Comparison of ENCODE assay signal across 9 cellular contexts in genomic region chr10:92692697-92693533, GRCh38. TPM values are rescaled to one million over a fixed set of nuclear protein-coding genes. Genes with fewer than 3 reads are reported as not detected.
A peak's percentile ranks its signal among the peaks of the same experiment; 100 is the strongest.
DNase-seq lines count a peak whose midpoint lies in the region; ATAC-seq and TF ChIP-seq lines count a peak whose summit lies in the region.
"Had no signal": no experiment of that assay in that cellular context is flagged by ENCODE, and none has a peak within 500 bp of the region (broad histone marks: within the 10 kb centered on the region; RNA-seq: fewer than 3 reads in every experiment).

No MANE protein-coding gene starts in this region.

- no peak for TF ChIP-seq POLR2A in uterus (IDR thresholded peaks at IDR 0.05)

- no peaks in the 10 kb centered on the region for H3K9me3 Mint-ChIP-seq in activated T-cell treated with anti-CD3 and anti-CD28 coated beads, Interleukin-2, amount 50 U/mL, for 72 hours
- no peaks in the 10 kb centered on the region for H3K9me3 Mint-ChIP-seq in WTC11

- peaks cover 0 to 21% of the 10 kb centered on the region in 2 donors for H3K36me3 ChIP-seq in left lung
- peaks cover 0 to 7% (median 0%) of the 10 kb centered on the region in 5 donors for H3K36me3 ChIP-seq in subcutaneous abdominal adipose tissue (ENCODE audit: control insufficient read depth in 5 of 5, insufficient read depth in 5 of 5, low read length in 5 of 5)
- H3K36me3 ChIP-seq in uterus = no peaks in the 10 kb centered on the region

- H3K4me3 Mint-ChIP-seq in activated T-cell treated with anti-CD3 and anti-CD28 coated beads, Interleukin-2, amount 50 U/mL, for 72 hours = peak overlapping the region; percentile 74 to 89
- H3K4me3 Mint-ChIP-seq in WTC11 = peak overlapping the region; percentile 75

- DNase-seq in activated T-cell treated with anti-CD3 and anti-CD28 coated beads, Interleukin-2, amount 50 U/mL, for 72 hours = no peak
- no peak for DNase-seq in activated T-cell treated with anti-CD3 and anti-CD28 coated beads, Interleukin-2, amount 50 U/mL, for 48 hours
- DNase-seq in WTC11 (ENCODE audit: low spot score) = no peak
- DNase-seq in left lung = no peak
- DNase-seq in NCI-H187 (lab: John Stamatoyannopoulos, UW) = no peak
- DNase-seq in uterus = no peak

- H3K4me3 ChIP-seq in left lung (peak overlapping the region; percentile 50 to 87), subcutaneous abdominal adipose tissue (ENCODE audit: low read depth in 1 of 5, low read length in 5 of 5) (peak overlapping the region in 3 of 5 donors; percentile 61 to 74 (median 73)), uterus (no peak overlapping the region)

- H3K4me1 ChIP-seq in left lung (peaks cover 0 to 44% of the 10 kb centered on the region in 2 donors), subcutaneous abdominal adipose tissue (ENCODE audit: control insufficient read depth in 5 of 5, insufficient read depth in 5 of 5, low read length in 5 of 5) (peaks cover 2 to 41% (median 34%) of the 10 kb centered on the region in 5 donors), uterus (peaks cover 0 to 5% of the 10 kb centered on the region in 2 donors)

- H3K27ac Mint-ChIP-seq in activated T-cell treated with anti-CD3 and anti-CD28 coated beads, Interleukin-2, amount 50 U/mL, for 72 hours = no peak overlapping the region
- H3K27ac Mint-ChIP-seq in WTC11 = peak overlapping the region; percentile 81

- peaks cover 24% of the 10 kb centered on the region for H3K4me1 Mint-ChIP-seq in activated T-cell treated with anti-CD3 and anti-CD28 coated beads, Interleukin-2, amount 50 U/mL, for 72 hours (ENCODE audit: low read depth)
- H3K4me1 Mint-ChIP-seq in WTC11 = peaks cover 54% of the 10 kb centered on the region

- no peaks in the 10 kb centered on the region for H3K9me3 ChIP-seq in left lung
- no peaks in the 10 kb centered on the region for H3K9me3 ChIP-seq in subcutaneous abdominal adipose tissue (ENCODE audit: control insufficient read depth in 5 of 5, low read length in 5 of 5)
- no peaks in the 10 kb centered on the region for H3K9me3 ChIP-seq in uterus

- peaks cover 12 to 51% of the 10 kb centered on the region in 2 donors for H3K27me3 ChIP-seq in left lung
- H3K27me3 ChIP-seq in subcutaneous abdominal adipose tissue (ENCODE audit: control insufficient read depth in 5 of 5, insufficient read depth in 4 of 5, low read length in 5 of 5) = peaks cover 0 to 41% (median 18%) of the 10 kb centered on the region in 5 donors
- peaks cover 0 to 27% of the 10 kb centered on the region in 2 donors for H3K27me3 ChIP-seq in uterus

- POLR2A ChIA-PET in WTC11 (lab: Charles Lee) = no interaction called here

- CTCF ChIA-PET in WTC11 (lab: Charles Lee) = interaction anchor here (1.4 kb wide), 1 partner anchor 150 kb away, joined by 5 read pairs; no protein-coding TSS in a partner anchor

- H3K27me3 Mint-ChIP-seq in activated T-cell treated with anti-CD3 and anti-CD28 coated beads, Interleukin-2, amount 50 U/mL, for 72 hours (ENCODE audit: low read depth) = peaks cover 73% of the 10 kb centered on the region
- peaks cover 92% of the 10 kb centered on the region for H3K27me3 Mint-ChIP-seq in WTC11 (ENCODE audit: low read depth)

- no peak for ATAC-seq in activated T-cell treated with anti-CD3 and anti-CD28 coated beads, Interleukin-2, amount 50 U/mL, for 72 hours (replicated peaks in 1 of 2)
- ATAC-seq in WTC11 (no peak), left lung (no peak), esophagus mucosa (no peak)
- ATAC-seq: Panc1 had no signal

- peak overlapping the region in 1 of 5 donors; percentile 20 for H3K9ac ChIP-seq in subcutaneous abdominal adipose tissue (ENCODE audit: low read length in 5 of 5)

- H3K36me3 Mint-ChIP-seq in activated T-cell treated with anti-CD3 and anti-CD28 coated beads, Interleukin-2, amount 50 U/mL, for 72 hours (ENCODE audit: insufficient read depth in 2 of 2) = no peaks in the 10 kb centered on the region
- H3K36me3 Mint-ChIP-seq in WTC11 = peaks cover 2% of the 10 kb centered on the region; the same call in 1 of the 2 replicates

- no peak for TF ChIP-seq CTCF in WTC11 (IDR thresholded peaks at IDR 0.05)
- no peak for TF ChIP-seq CTCF in left lung (IDR thresholded peaks at IDR 0.05)
- TF ChIP-seq CTCF in uterus (IDR thresholded peaks at IDR 0.05) = no peak

- H3K27ac ChIP-seq in left lung (peak overlapping the region in 1 of 2 donors; percentile 99), subcutaneous abdominal adipose tissue (ENCODE audit: low read depth, low read length) (no peak overlapping the region), uterus (no peak overlapping the region)

- intact Hi-C loops in left lung (cut with DNase I) (no loop called here), uterus (cut with DNase I; ENCODE audit: low total_unique reads) (no loop called here)

TF ChIP-seq in WTC11, 78 proteins besides CTCF, POLR2A, EP300 and RAD21:
- no peak for TF ChIP-seq ZBTB21 (CRISPR knock-in tag; IDR thresholded peaks at IDR 0.05; ENCODE audit: borderline replicate concordance)
- TF ChIP-seq RORB (CRISPR knock-in tag; IDR thresholded peaks at IDR 0.05) = peak; percentile 96

RNA-seq across cellular contexts. Expression of gene HHEX, which starts 3.2 kb away (rescaled TPM):
- total RNA-seq in activated T-cell treated with anti-CD3 and anti-CD28 coated beads, Interleukin-2, amount 50 U/mL, for 72 hours = under 1 TPM; 0.34 to 0.67 TPM
- total RNA-seq in WTC11 (2021) (4.5 to 4.8 TPM (median 4.8 TPM) in 3 replicates), left lung (10 to 100 TPM; 13.7 to 22.8 TPM), esophagus mucosa (1.1 TPM), uterus (10 to 100 TPM in 2 of 4 donors, 1 to 10 TPM in 2; 6.1 to 33.2 (median 12.4) TPM)

Comparison
In these comparisons a context has a peak if more than half of its experiments do, and no peak if none do; other contexts are left out.
1. H3K4me3 ChIP-seq: peak in left lung (2 of 2) and subcutaneous abdominal adipose tissue (3 of 5); none in uterus (0 of 2).